22 cellular contexts compared by ENCODE assay signal in the genomic region with DNA sequence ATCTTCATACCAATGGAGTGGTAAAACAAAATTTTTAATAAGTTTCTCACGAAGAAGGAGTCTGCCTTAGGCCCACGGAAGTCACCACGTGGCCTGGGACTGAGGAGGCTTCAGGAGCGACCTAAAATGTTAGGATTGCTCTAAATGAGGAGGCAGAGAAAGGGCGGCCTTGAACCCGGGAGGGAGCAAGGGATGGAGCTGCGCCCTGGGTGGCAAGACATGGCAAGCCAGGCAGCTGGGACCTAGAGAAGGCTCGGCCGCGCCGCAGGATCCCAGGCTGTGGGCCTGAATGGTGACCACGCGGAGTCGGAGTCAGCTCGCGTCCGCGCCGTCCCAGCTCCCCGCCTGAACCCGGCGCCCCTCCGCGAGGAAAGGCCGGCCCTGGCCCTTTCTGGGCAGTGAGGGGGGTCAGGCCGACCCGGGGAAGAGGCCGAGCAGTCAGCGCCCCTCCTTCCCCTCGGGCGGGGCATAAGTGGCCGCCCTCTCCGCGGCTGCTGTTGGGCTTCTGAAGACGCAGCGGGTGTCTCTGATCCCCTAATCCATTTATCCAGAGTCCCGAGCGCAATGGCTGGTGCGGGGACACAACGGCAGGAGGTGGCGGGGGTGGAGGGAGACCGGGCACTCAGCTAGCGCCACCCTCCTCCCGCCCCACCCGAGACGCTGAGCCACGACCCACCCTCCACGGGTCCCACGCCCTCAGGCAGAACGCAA. TPM values are rescaled to one million over a fixed set of nuclear protein-coding genes. Genes with fewer than 3 reads are reported as not detected.
DNase-seq lines count a peak whose midpoint lies in the region; ATAC-seq and TF ChIP-seq lines count a peak whose summit lies in the region.
"Had no signal": no experiment of that assay in that cellular context is flagged by ENCODE, and none has a peak within 500 bp of the region (broad histone marks: within the 10 kb centered on the region; RNA-seq: fewer than 3 reads in every experiment).

No MANE protein-coding gene starts in this region.

- DNase-seq in NCI-H82 (lab: John Stamatoyannopoulos, UW) (peak; percentile 5), NCI-H82 treated with DMSO at 0.1 percent for 48 hours (lab: John Stamatoyannopoulos, UW; ENCODE audit: unreplicated experiment) (no peak), astrocyte of the cerebellum (ENCODE audit: low read depth) (no peak), sciatic nerve (ENCODE audit: low spot score) (no peak), NCI-H1694 (lab: John Stamatoyannopoulos, UW) (no peak)
- DNase-seq: activated B cell treated with CpG ODN at 0.5 μM for 24 hours; activated CD4-positive, alpha-beta memory T cell treated with anti-CD3 and anti-CD28 coated beads, Interleukin-2, amount 10 ng/mL, durations not matched to agents 7 days and 5 days; activated T-cell treated with anti-CD3 and anti-CD28 coated beads for 4 hours; amygdala; dorsolateral prefrontal cortex; KG1; left ventricle myocardium superior; MV-4-11; NCI-H2029; NCI-H446; occipital lobe; uterus had no signal

- intact Hi-C loops in sciatic nerve (cut with DNase I) = no loop called here

- TF ChIP-seq CTCF in astrocyte of the cerebellum (IDR thresholded peaks at IDR 0.05; ENCODE audit: low read depth, low read length, missing control alignments) = no peak

- in situ Hi-C loops in astrocyte of the cerebellum (cut with HindIII; ENCODE audit: low sequenced_read_pairs) = loop anchor here (25.0 kb wide), 1 partner anchor 869 kb away; no protein-coding TSS in a partner anchor

- ATAC-seq in sciatic nerve (peak; percentile 18), HG02852 (IDR thresholded peaks at IDR 0.05; ENCODE audit: unreplicated experiment) (no peak), HG02588 (IDR thresholded peaks at IDR 0.05; ENCODE audit: unreplicated experiment) (no peak)
- ATAC-seq: left ventricle myocardium superior had no signal

- H3K9me3 ChIP-seq in iPS-18c (ENCODE audit: control insufficient read depth, insufficient read depth, low read length) = no peaks in the 10 kb centered on the region
- H3K9me3 ChIP-seq: uterus had no signal

- peak overlapping the region; percentile 15 for H3K4me3 ChIP-seq in astrocyte of the cerebellum (ENCODE audit: low read depth, low read length)
- H3K4me3 ChIP-seq in iPS-18c (ENCODE audit: insufficient read depth, low read depth, low read length) = peak overlapping the region; percentile 44
- H3K4me3 ChIP-seq: dorsolateral prefrontal cortex, uterus had no signal

RNA-seq across cellular contexts. Expression of a gene that starts 10.6 kb away (rescaled TPM):
- total RNA-seq in sciatic nerve = 0.62 TPM
- total RNA-seq: activated B cell treated with CpG ODN at 0.5 μM for 24 hours; activated CD4-positive, alpha-beta memory T cell treated with anti-CD3 and anti-CD28 coated beads, Interleukin-2, amount 10 ng/mL, durations not matched to agents 7 days and 5 days; B cell; left ventricle myocardium superior; occipital lobe; T-helper 2 cell treated with Interferon-gamma antibody and Interleukin-4, amounts not matched to agents 100 ng/mL and 5 ng/mL, for 36 hours; uterus had no signal
